7 cellular contexts compared by ENCODE assay signal in genomic region chr9:130881516-130881915, GRCh38. TPM values are rescaled to one million over a fixed set of nuclear protein-coding genes. Genes with fewer than 3 reads are reported as not detected.
"Had no signal": no experiment of that assay in that cellular context is flagged by ENCODE, and none has a peak within 500 bp of the region (broad histone marks: within the 10 kb centered on the region; RNA-seq: fewer than 3 reads in every experiment).

No MANE protein-coding gene starts in this region.

- H3K9me3 ChIP-seq: HAP-1 had no signal

- H3K27ac ChIP-seq: GM23248 had no signal

- H3K36me3 ChIP-seq: HAP-1 had no signal

- H3K9ac ChIP-seq: GM23248 had no signal

- H3K4me3 ChIP-seq: GM23248, HAP-1 had no signal

- H3K4me1 ChIP-seq: HAP-1 had no signal

- DNase-seq: GM23248, GOT3, H7, IMR-90 had no signal

RNA-seq across cellular contexts. Expression of gene QRFP, which starts 15.1 kb away (rescaled TPM):
- total RNA-seq: GM23248, H4, H7, HT-29, IMR-90 had no signal
- polyA plus RNA-seq: IMR-90 had no signal
